ENCODE assay signal across 1 cellular context in the genomic region with DNA sequence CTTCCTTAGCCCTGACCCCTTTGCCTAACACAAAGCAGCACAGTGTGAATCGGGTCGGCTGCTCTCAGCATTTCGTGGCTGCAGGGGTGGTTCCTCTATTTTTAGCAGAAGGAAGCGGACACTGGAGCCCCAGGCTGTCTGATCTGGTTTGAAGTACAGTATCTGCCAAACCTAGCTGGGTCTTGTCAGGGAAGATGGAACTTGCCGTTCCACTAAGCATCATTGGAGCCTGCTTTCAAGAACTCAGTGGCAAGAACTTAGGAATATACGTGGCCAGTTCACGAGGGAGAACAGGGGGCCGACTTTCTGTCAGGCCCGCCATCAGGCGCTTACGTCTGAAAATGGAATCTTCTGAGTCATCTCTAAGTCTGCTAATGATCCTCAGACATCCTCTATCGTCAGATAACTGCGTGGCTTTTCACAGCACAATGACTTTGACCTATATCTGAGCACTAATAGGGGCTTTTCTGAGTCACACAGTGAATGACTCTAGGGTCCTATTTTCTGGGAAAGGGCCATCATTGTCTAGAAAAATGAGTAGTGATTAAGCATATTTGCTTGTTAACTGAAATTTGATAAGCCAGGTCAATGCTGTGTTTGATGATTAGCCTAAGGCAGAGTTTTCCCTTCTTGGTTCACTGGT.
A peak's percentile ranks its signal among the peaks of the same experiment; 100 is the strongest.
TF ChIP-seq lines count a peak whose summit lies in the region.

No MANE protein-coding gene starts in this region.

TF ChIP-seq in HEK293, 187 proteins besides CTCF, POLR2A, EP300 and RAD21 (continued from another document):
- TF ChIP-seq, protein P1, sequence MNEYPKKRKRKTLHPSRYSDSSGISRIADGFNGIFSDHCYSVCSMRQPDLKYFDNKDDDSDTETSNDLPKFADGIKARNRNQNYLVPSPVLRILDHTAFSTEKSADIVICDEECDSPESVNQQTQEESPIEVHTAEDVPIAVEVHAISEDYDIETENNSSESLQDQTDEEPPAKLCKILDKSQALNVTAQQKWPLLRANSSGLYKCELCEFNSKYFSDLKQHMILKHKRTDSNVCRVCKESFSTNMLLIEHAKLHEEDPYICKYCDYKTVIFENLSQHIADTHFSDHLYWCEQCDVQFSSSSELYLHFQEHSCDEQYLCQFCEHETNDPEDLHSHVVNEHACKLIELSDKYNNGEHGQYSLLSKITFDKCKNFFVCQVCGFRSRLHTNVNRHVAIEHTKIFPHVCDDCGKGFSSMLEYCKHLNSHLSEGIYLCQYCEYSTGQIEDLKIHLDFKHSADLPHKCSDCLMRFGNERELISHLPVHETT (tag by site-specific recombination; IDR thresholded peaks at IDR 0.05): peak; percentile 70
- TF ChIP-seq ZBTB17 (tag by site-specific recombination; IDR thresholded peaks at IDR 0.05) (0 out of 2 replicates have a peak, but pooled peaks have one; percentile 21), ZNF433 (tag by site-specific recombination; IDR thresholded peaks at IDR 0.05; ENCODE audit: low read depth) (no peak)
